ENCODE assay signal across 18 cellular contexts in the genomic region with DNA sequence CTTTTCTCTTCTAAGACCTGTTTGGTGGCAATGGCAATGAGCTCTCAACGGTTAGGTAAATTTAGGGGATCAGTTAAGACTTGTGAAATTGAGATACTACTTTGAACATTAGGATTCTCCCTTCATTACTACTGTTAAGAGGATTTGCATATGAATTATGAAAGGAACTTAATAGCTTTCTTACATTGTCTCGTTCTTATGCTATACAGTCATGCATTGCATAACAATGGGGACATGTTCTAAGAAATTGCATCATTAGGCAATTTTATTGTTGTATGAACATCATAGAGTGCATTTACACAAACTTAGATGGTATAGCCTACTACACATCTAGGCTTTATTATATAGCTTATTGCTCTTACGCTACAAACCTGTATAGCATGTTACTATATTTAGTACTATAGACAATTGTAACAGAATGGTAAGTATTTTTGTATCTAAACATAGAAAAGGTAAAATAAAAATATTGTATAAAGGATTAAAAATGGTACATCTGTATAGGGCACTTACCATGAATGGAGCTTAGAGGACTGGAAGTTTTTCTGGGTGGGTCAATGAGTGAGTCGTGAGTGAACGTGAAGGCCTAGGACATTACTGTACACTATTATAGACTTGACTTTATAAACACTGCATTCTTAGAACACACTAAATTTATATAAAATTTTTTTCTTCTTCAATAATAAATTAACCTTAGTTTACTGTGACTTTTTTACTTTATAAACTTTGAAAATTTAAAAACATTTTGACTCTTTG.
A peak's percentile ranks its signal among the peaks of the same experiment; 100 is the strongest.
DNase-seq lines count a peak whose midpoint lies in the region; FAIRE-seq and TF ChIP-seq lines count a peak whose summit lies in the region.
"Had no signal": no experiment of that assay in that cellular context is flagged by ENCODE, and none has a peak within 500 bp of the region (broad histone marks: within the 10 kb centered on the region; RNA-seq: fewer than 3 reads in every experiment).

No MANE protein-coding gene starts in this region.

- intact Hi-C loops in kidney (cut with DNase I), result no loop called here
- intact Hi-C loops in ascending aorta (cut with DNase I), result no loop called here

- no peak overlapping the region for H2AFZ ChIP-seq in GM23248

- DNase-seq in GM23248, result peak; percentile 47
- DNase-seq in MV-4-11 (lab: John Stamatoyannopoulos, UW), result peak; percentile 74
- no peak for DNase-seq in kidney
- no peak for DNase-seq in NCI-H128 (lab: John Stamatoyannopoulos, UW; ENCODE audit: unreplicated experiment)
- no peak for DNase-seq in NCI-H1092 (lab: John Stamatoyannopoulos, UW)
- no peak for DNase-seq in ascending aorta (ENCODE audit: low spot score in 2 of 2)
- DNase-seq in GM13976 (ENCODE audit: low spot score), result no peak
- DNase-seq: activated CD4-positive, alpha-beta T cell treated with anti-CD3 and anti-CD28 coated beads for 4 hours; activated effector memory CD4-positive, alpha-beta T cell treated with Interleukin-2 at 50 U/mL for 16 hours; amygdala; NCI-H2029; NCI-H524; stimulated activated CD4-positive, alpha-beta T cell treated with anti-CD3 and anti-CD28 coated beads, Interleukin-15, amount 100 ng/mL, for 24 hours; stimulated activated naive CD4-positive, alpha-beta T cell; T1000; tibial artery had no signal

- H3F3A ChIP-seq in GM23248 (ENCODE audit: insufficient read depth), result no peaks in the 10 kb centered on the region

- H3K9me2 ChIP-seq in GM23248 (ENCODE audit: insufficient read depth), result no peaks in the 10 kb centered on the region

- TF ChIP-seq CTCF in kidney (IDR thresholded peaks at IDR 0.05; ENCODE audit: borderline replicate concordance, extremely low read depth, insufficient read depth) (no peak), ascending aorta (IDR thresholded peaks at IDR 0.05) (no peak), GM13976 (IDR thresholded peaks at IDR 0.05; ENCODE audit: borderline replicate concordance, control extremely low read depth, extremely low read depth, insufficient read depth, missing control alignments) (no peak)

- H3K4me1 ChIP-seq in GM23248 (ENCODE audit: insufficient read depth) (0 out of 2 replicates have a peak, but pooled peaks cover 7% of the 10 kb centered on the region), kidney (ENCODE audit: control insufficient read depth in 1 of 2, insufficient read depth in 1 of 2, low read depth in 1 of 2, low read length in 2 of 2) (no peaks in the 10 kb centered on the region), ascending aorta (no peaks in the 10 kb centered on the region)
- H3K4me1 ChIP-seq: tibial artery had no signal

- no peaks in the 10 kb centered on the region for H3K9me3 ChIP-seq in GM23248 (ENCODE audit: low read depth)
- H3K9me3 ChIP-seq in kidney (ENCODE audit: control insufficient read depth in 1 of 2, low read length in 2 of 2), result no peaks in the 10 kb centered on the region
- H3K9me3 ChIP-seq in ascending aorta, result no peaks in the 10 kb centered on the region
- H3K9me3 ChIP-seq: tibial artery had no signal

- H3K27me3 ChIP-seq in GM23248 (replicated peaks; ENCODE audit: insufficient read depth) (no peaks in the 10 kb centered on the region), ascending aorta (no peaks in the 10 kb centered on the region)
- H3K27me3 ChIP-seq: tibial artery had no signal

- no peaks in the 10 kb centered on the region for H4K20me1 ChIP-seq in GM23248 (ENCODE audit: insufficient read depth)

- peaks cover 49% of the 10 kb centered on the region for H3K36me3 ChIP-seq in GM23248 (ENCODE audit: low read depth)
- peaks cover 8 to 20% of the 10 kb centered on the region in 2 donors for H3K36me3 ChIP-seq in kidney (ENCODE audit: control insufficient read depth in 1 of 2, insufficient read depth in 2 of 2, low read length in 2 of 2)
- peaks cover 11 to 32% of the 10 kb centered on the region in 2 donors for H3K36me3 ChIP-seq in ascending aorta

- FAIRE-seq in colon (lab: Jason Lieb, UNC), result peak; percentile 31
- FAIRE-seq in kidney (lab: Jason Lieb, UNC), result peak; percentile 94
- FAIRE-seq: HTR-8/SVneo had no signal

- in situ Hi-C loops in GM23248 (cut with MboI) (no loop called here), GM13976 (cut with MboI; ENCODE audit: low sequenced_read_pairs, unreplicated experiment) (no loop called here)

- no peak overlapping the region for H3K4me3 ChIP-seq in GM23248
- no peak overlapping the region for H3K4me3 ChIP-seq in kidney (ENCODE audit: low read length in 2 of 2)
- no peak overlapping the region for H3K4me3 ChIP-seq in ascending aorta
- H3K4me3 ChIP-seq: tibial artery had no signal

- H3K4me2 ChIP-seq in GM23248 (ENCODE audit: unreplicated experiment), result no peak overlapping the region

- 86 to 89% methylated on average over 5 of the region's 5 CpGs for WGBS in GM23248 (ENCODE audit: low coverage in 1 of 2, low lambda C conversion rate in 2 of 2, missing lambda C conversion rate in 2 of 2), 2 experiments

- H3K27ac ChIP-seq in GM23248 (no peak overlapping the region), kidney (ENCODE audit: low read depth in 2 of 2, low read length in 2 of 2) (no peak overlapping the region), ascending aorta (no peak overlapping the region)
- H3K27ac ChIP-seq: tibial artery had no signal

- H3K9ac ChIP-seq in GM23248, result no peak overlapping the region
- no peak overlapping the region for H3K9ac ChIP-seq in kidney (ENCODE audit: low read length in 2 of 2)

- no peaks in the 10 kb centered on the region; the same call in none of the 2 replicates for H3K79me2 ChIP-seq in GM23248 (ENCODE audit: insufficient read depth)

Comparison
In these comparisons a context has a peak if more than half of its experiments do, and no peak if none do; other contexts are left out.
1. DNase-seq: peak in GM23248 (single experiment) and MV-4-11 (single experiment); none in kidney (single experiment), NCI-H128 (single experiment), NCI-H1092 (single experiment), ascending aorta (0 of 2) and GM13976 (single experiment).